In the genomic region with DNA sequence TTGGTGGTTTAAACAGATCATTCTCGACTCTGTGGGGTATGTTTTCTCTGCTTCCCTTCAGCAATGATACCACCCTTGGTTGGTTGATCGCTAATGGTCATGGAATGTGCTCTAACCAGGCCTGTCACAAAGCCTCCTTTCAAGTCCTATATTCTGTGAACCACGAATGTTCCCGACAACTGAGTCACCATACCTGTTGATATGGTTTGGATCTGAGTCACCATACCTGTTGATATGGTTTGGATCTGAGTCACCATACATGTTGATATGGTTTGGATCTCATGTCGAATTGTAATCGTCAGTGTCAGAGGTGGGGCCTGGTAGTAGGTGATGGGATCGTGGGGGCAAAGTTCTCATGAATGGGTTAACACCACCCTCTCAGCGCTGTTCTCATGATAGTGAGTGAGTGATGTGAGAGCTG, we compare ENCODE assay signal across 1 cellular context.
TF ChIP-seq lines count a peak whose summit lies in the region.

No MANE protein-coding gene starts in this region.

TF ChIP-seq in endothelial cell of umbilical vein, 7 proteins besides CTCF, POLR2A, EP300 and RAD21:
- TF ChIP-seq JUN (IDR thresholded peaks at IDR 0.05; ENCODE audit: borderline replicate concordance, insufficient read depth, insufficient read length, low read depth), result peak; percentile 24
- TF ChIP-seq, protein P1, sequence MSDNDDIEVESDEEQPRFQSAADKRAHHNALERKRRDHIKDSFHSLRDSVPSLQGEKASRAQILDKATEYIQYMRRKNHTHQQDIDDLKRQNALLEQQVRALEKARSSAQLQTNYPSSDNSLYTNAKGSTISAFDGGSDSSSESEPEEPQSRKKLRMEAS (IDR thresholded peaks at IDR 0.05; ENCODE audit: insufficient read depth, insufficient read length), result no peak
